10 cellular contexts compared by ENCODE assay signal in genomic region chr3:170689218-170689874, GRCh38.
A peak's percentile ranks its signal among the peaks of the same experiment; 100 is the strongest.
DNase-seq lines count a peak whose midpoint lies in the region; ATAC-seq and TF ChIP-seq lines count a peak whose summit lies in the region.
"Had no signal": no experiment of that assay in that cellular context is flagged by ENCODE, and none has a peak within 500 bp of the region (broad histone marks: within the 10 kb centered on the region; RNA-seq: fewer than 3 reads in every experiment).

No MANE protein-coding gene starts in this region.

- H3K14ac ChIP-seq in H9 (ENCODE audit: insufficient read depth, low read length) = no peak overlapping the region

- H3K23ac ChIP-seq in H9 (ENCODE audit: insufficient read length, low read depth, low read length) = no peak overlapping the region

- H2AFZ ChIP-seq in H9 (ENCODE audit: low read length) = no peak overlapping the region

- peaks cover 0 to 19% of the 10 kb centered on the region in 2 experiments for H3K9me3 Mint-ChIP-seq in H9
- H3K9me3 Mint-ChIP-seq: activated naive CD4-positive, alpha-beta T cell treated with anti-CD3 and anti-CD28 coated beads, Interleukin-2, amount 10 ng/mL, durations not matched to agents 7 days and 5 days had no signal

- CTCF ChIA-PET in Panc1 (lab: Charles Lee) = interaction anchor here (3.1 kb wide), 1 partner anchor 275 kb away, joined by 13 read pairs; no protein-coding TSS in a partner anchor

- no peak overlapping the region for H2BK120ac ChIP-seq in H9 (ENCODE audit: low read depth, low read length, poor library complexity, severe bottlenecking)

- H3T11ph ChIP-seq in H9 (ENCODE audit: low read length) = no peak overlapping the region

- no peak overlapping the region for H2BK12ac ChIP-seq in H9 (ENCODE audit: insufficient read length, low read depth, low read length)

- H3K4ac ChIP-seq in H9 (ENCODE audit: low read depth, low read length) = no peak overlapping the region

- no peaks in the 10 kb centered on the region for H3K79me2 ChIP-seq in H9 (ENCODE audit: insufficient read depth, low read length)

- intact Hi-C loops in Panc1 (cut with micrococcal nuclease; ENCODE audit: unreplicated experiment) = no loop called here

- H4K5ac ChIP-seq in H9 (ENCODE audit: insufficient read length, low read depth, low read length) = no peak overlapping the region

- peak; percentile 81 for DNase-seq in H9
- no peak for DNase-seq in Panc1 (ENCODE audit: low read depth, low spot score)
- peak; percentile 91 for DNase-seq in fibroblast of peridontal ligament (ENCODE audit: extremely low read depth)
- DNase-seq in substantia nigra (lab: John Stamatoyannopoulos, UW) = no peak
- DNase-seq in effector CD8-positive, alpha-beta T cell (lab: John Stamatoyannopoulos, UW) = no peak
- no peak for DNase-seq in NCI-H128 (lab: John Stamatoyannopoulos, UW; ENCODE audit: unreplicated experiment)
- no peak for DNase-seq in activated effector memory CD4-positive, alpha-beta T cell treated with Interleukin-2 at 50 U/mL for 16 hours
- DNase-seq: activated naive CD4-positive, alpha-beta T cell treated with anti-CD3 and anti-CD28 coated beads, Interleukin-2, amount 10 ng/mL, durations not matched to agents 7 days and 5 days; NCI-H1048 had no signal

- no peaks in the 10 kb centered on the region for H3K9me3 ChIP-seq in H9 (ENCODE audit: control insufficient read depth, low read depth, low read length)
- no peaks in the 10 kb centered on the region for H3K9me3 ChIP-seq in Panc1 (ENCODE audit: control insufficient read depth, insufficient read depth, low read depth, low read length)

- H3K4me3 ChIP-seq in Panc1 (ENCODE audit: low read depth in 2 of 2, low read length in 2 of 2) = no peak overlapping the region

- H3K4me3 Mint-ChIP-seq in H9 = no peak overlapping the region
- H3K4me3 Mint-ChIP-seq: activated naive CD4-positive, alpha-beta T cell treated with anti-CD3 and anti-CD28 coated beads, Interleukin-2, amount 10 ng/mL, durations not matched to agents 7 days and 5 days had no signal

- H3K4me1 Mint-ChIP-seq in H9 = peaks cover 27 to 28% of the 10 kb centered on the region in 2 experiments
- H3K4me1 Mint-ChIP-seq: activated naive CD4-positive, alpha-beta T cell treated with anti-CD3 and anti-CD28 coated beads, Interleukin-2, amount 10 ng/mL, durations not matched to agents 7 days and 5 days had no signal

- H4K20me1 ChIP-seq in H9 (ENCODE audit: control insufficient read depth, insufficient read depth, insufficient read length) = no peaks in the 10 kb centered on the region

- no peak overlapping the region for H2AK5ac ChIP-seq in H9 (ENCODE audit: insufficient read length, low read length)

- peak overlapping the region; percentile 38 for H2BK5ac ChIP-seq in H9 (ENCODE audit: insufficient read length, low read length)

- ATAC-seq in Panc1 = peak; percentile 89
- ATAC-seq in HG02610 (IDR thresholded peaks at IDR 0.05; ENCODE audit: unreplicated experiment) = no peak

- H3K4me1 ChIP-seq in H9 (ENCODE audit: insufficient read depth, low read length) (peaks cover 4% of the 10 kb centered on the region; the same call in 1 of the 2 replicates), Panc1 (ENCODE audit: control insufficient read depth, insufficient read depth, low read length) (peaks cover 10% of the 10 kb centered on the region)

- no peak overlapping the region for H3K56ac ChIP-seq in H9 (ENCODE audit: insufficient read length, low read depth, low read length)

- H3K9ac ChIP-seq in H9 (ENCODE audit: extremely low read depth, insufficient read length, low read length) = no peak overlapping the region

- H2BK15ac ChIP-seq in H9 (ENCODE audit: low read depth, low read length) = no peak overlapping the region

- TF ChIP-seq CTCF in H9 (conservative IDR thresholded peaks at IDR 0.05) = no peak
- no peak for TF ChIP-seq CTCF in Panc1 (IDR thresholded peaks at IDR 0.05)

- POLR2A ChIA-PET in Panc1 (lab: Charles Lee) = no interaction called here

- no peak overlapping the region for H3K18ac ChIP-seq in H9 (ENCODE audit: insufficient read length, low read depth, low read length)

- no peak overlapping the region for H3K4me2 ChIP-seq in H9 (ENCODE audit: insufficient read depth, insufficient read length, low read length)

- peaks cover 0 to 17% (median 13%) of the 10 kb centered on the region in 3 experiments for H3K36me3 Mint-ChIP-seq in H9 (ENCODE audit: insufficient read depth in 1 of 3, low read depth in 3 of 3)
- H3K36me3 Mint-ChIP-seq: activated naive CD4-positive, alpha-beta T cell treated with anti-CD3 and anti-CD28 coated beads, Interleukin-2, amount 10 ng/mL, durations not matched to agents 7 days and 5 days had no signal

- in situ Hi-C loops in Panc1 (cut with HindIII; ENCODE audit: low pct_unique_long_range_greater_than_20kb, low sequenced_read_pairs) = no loop called here

- H2BK20ac ChIP-seq in H9 (ENCODE audit: low read depth, low read length, poor library complexity, severe bottlenecking) = no peak overlapping the region

- BruUV-seq in Panc1 (replicated peaks; lab: Mats Ljungman, UMichigan) = no TSS peak

- H3K27ac Mint-ChIP-seq in H9 = peak overlapping the region; percentile 5 to 71 (median 10); a peak in 2 of 7 replicates
- H3K27ac Mint-ChIP-seq: activated naive CD4-positive, alpha-beta T cell treated with anti-CD3 and anti-CD28 coated beads, Interleukin-2, amount 10 ng/mL, durations not matched to agents 7 days and 5 days had no signal

- H3K27ac ChIP-seq in H9 (ENCODE audit: insufficient read length, low read depth, low read length) (peak overlapping the region; percentile 75), Panc1 (ENCODE audit: low read length) (no peak overlapping the region; the same call in 1 of the 2 replicates), substantia nigra (ENCODE audit: low read depth, low read length, poor library complexity, severe bottlenecking) (peak overlapping the region; percentile 26)

- no peak overlapping the region for H4K8ac ChIP-seq in H9 (replicated peaks; ENCODE audit: insufficient read length, low read depth, low read length)

- H4K91ac ChIP-seq in H9 (ENCODE audit: insufficient read length, low read depth, low read length) = no peak overlapping the region

- peaks cover 1% of the 10 kb centered on the region; the same call in 1 of the 2 replicates for H3K27me3 Mint-ChIP-seq in H9 (ENCODE audit: low read depth)
- H3K27me3 Mint-ChIP-seq: activated naive CD4-positive, alpha-beta T cell treated with anti-CD3 and anti-CD28 coated beads, Interleukin-2, amount 10 ng/mL, durations not matched to agents 7 days and 5 days had no signal

- H3K79me1 ChIP-seq in H9 (ENCODE audit: insufficient read depth, low read depth, low read length, poor library complexity, severe bottlenecking) = no peaks in the 10 kb centered on the region

- H3K27me3 ChIP-seq in H9 (ENCODE audit: insufficient read depth, low read length) (no peaks in the 10 kb centered on the region), Panc1 (ENCODE audit: control insufficient read depth, insufficient read depth, low read length) (no peaks in the 10 kb centered on the region)

- no peaks in the 10 kb centered on the region for H3K23me2 ChIP-seq in H9 (ENCODE audit: insufficient read length, low read depth, low read length, poor library complexity, severe bottlenecking)

- WGBS in H9 (ENCODE audit: extremely low coverage, insufficient read length, low lambda C conversion rate) = no CpG with 5 or more reads among the region's 4 CpGs

- no peaks in the 10 kb centered on the region for H3K36me3 ChIP-seq in Panc1 (ENCODE audit: control insufficient read depth, insufficient read depth, low read length)

Comparison
In these comparisons a context has a peak if more than half of its experiments do, and no peak if none do; other contexts are left out.
1. DNase-seq: peak in H9 (single experiment) and fibroblast of peridontal ligament (single experiment); none in Panc1 (single experiment), substantia nigra (0 of 49), effector CD8-positive, alpha-beta T cell (single experiment), NCI-H128 (single experiment) and activated effector memory CD4-positive, alpha-beta T cell treated with Interleukin-2 at 50 U/mL for 16 hours (single experiment).